12 cellular contexts compared by ENCODE assay signal in genomic region chr12:113932411-113933196, GRCh38. TPM values are rescaled to one million over a fixed set of nuclear protein-coding genes. Genes with fewer than 3 reads are reported as not detected.
DNase-seq lines count a peak whose midpoint lies in the region; FAIRE-seq and TF ChIP-seq lines count a peak whose summit lies in the region.
"Had no signal": no experiment of that assay in that cellular context is flagged by ENCODE, and none has a peak within 500 bp of the region (broad histone marks: within the 10 kb centered on the region; RNA-seq: fewer than 3 reads in every experiment).

No MANE protein-coding gene starts in this region.

- intact Hi-C loops in left ventricle myocardium inferior (cut with micrococcal nuclease) = no loop called here
- intact Hi-C loops in ovary (cut with DNase I) = no loop called here

- no peaks in the 10 kb centered on the region for H3F3A ChIP-seq in GM23248 (ENCODE audit: insufficient read depth)

- no peak for FAIRE-seq in GM12892 (lab: Jason Lieb, UNC)

- no peaks in the 10 kb centered on the region for H3K27me3 Mint-ChIP-seq in type B pancreatic cell
- H3K27me3 Mint-ChIP-seq: stimulated activated naive CD8-positive, alpha-beta T cell treated with anti-CD3 and anti-CD28 coated beads, Interleukin-15, Interleukin-2, amounts not matched to agents 100 ng/mL and 50 ng/mL, for 24 hours had no signal

- H2AFZ ChIP-seq in GM23248 = no peak overlapping the region

- no peak overlapping the region for H3K27ac ChIP-seq in GM23248
- H3K27ac ChIP-seq in left ventricle myocardium inferior (replicated peaks) = peak overlapping the region; percentile 41
- peak overlapping the region; percentile 49 to 82 for H3K27ac ChIP-seq in ovary
- H3K27ac ChIP-seq: epithelial cell of prostate had no signal

- H3K36me3 Mint-ChIP-seq in type B pancreatic cell = peaks cover 14% of the 10 kb centered on the region

- H3K4me3 Mint-ChIP-seq in type B pancreatic cell = no peak overlapping the region
- H3K4me3 Mint-ChIP-seq: stimulated activated naive CD8-positive, alpha-beta T cell treated with anti-CD3 and anti-CD28 coated beads, Interleukin-15, Interleukin-2, amounts not matched to agents 100 ng/mL and 50 ng/mL, for 24 hours had no signal

- H3K4me3 ChIP-seq in GM23248 = no peak overlapping the region
- no peak overlapping the region for H3K4me3 ChIP-seq in left ventricle myocardium inferior
- no peak overlapping the region for H3K4me3 ChIP-seq in ovary

- H3K4me2 ChIP-seq in GM23248 (ENCODE audit: unreplicated experiment) = no peak overlapping the region
- H3K4me2 ChIP-seq: SK-N-SH had no signal

- H3K4me1 Mint-ChIP-seq in type B pancreatic cell (ENCODE audit: unreplicated experiment) = no peaks in the 10 kb centered on the region

- H3K9me3 ChIP-seq in GM23248 (ENCODE audit: low read depth) (no peaks in the 10 kb centered on the region), left ventricle myocardium inferior (replicated peaks) (no peaks in the 10 kb centered on the region), ovary (no peaks in the 10 kb centered on the region)
- H3K9me3 ChIP-seq: SK-N-SH had no signal

- H3K9me2 ChIP-seq in GM23248 (ENCODE audit: insufficient read depth) = no peaks in the 10 kb centered on the region
- H3K9me2 ChIP-seq: SK-N-SH had no signal

- H3K36me3 ChIP-seq in GM23248 (ENCODE audit: low read depth) (no peaks in the 10 kb centered on the region), left ventricle myocardium inferior (peaks cover 58% of the 10 kb centered on the region), ovary (no peaks in the 10 kb centered on the region)

- no peaks in the 10 kb centered on the region for H3K27me3 ChIP-seq in GM23248 (replicated peaks; ENCODE audit: insufficient read depth)
- H3K27me3 ChIP-seq in left ventricle myocardium inferior (ENCODE audit: low read depth) = no peaks in the 10 kb centered on the region
- H3K27me3 ChIP-seq in ovary = no peaks in the 10 kb centered on the region

- no peaks in the 10 kb centered on the region for H4K20me1 ChIP-seq in GM23248 (ENCODE audit: insufficient read depth)

- DNase-seq in GM23248 (peak; percentile 14), anterior cingulate cortex (lab: John Stamatoyannopoulos, UW) (peak in 52 of 58 donors; percentile 6 to 90 (median 64)), left ventricle myocardium inferior (no peak), ovary (peak; percentile 64 to 83 (median 70)), type B pancreatic cell (ENCODE audit: extremely low spot score, unreplicated experiment) (no peak), NCI-H187 (lab: John Stamatoyannopoulos, UW) (no peak), foreskin melanocyte (no peak), GM12892 (ENCODE audit: insufficient read length) (no peak)
- DNase-seq: NCI-H1092 treated with DMSO at 0.1 percent for 48 hours, SK-N-SH had no signal

- H3K4me1 ChIP-seq in GM23248 (ENCODE audit: insufficient read depth) (peaks cover 7% of the 10 kb centered on the region; the same call in 1 of the 2 replicates), left ventricle myocardium inferior (no peaks in the 10 kb centered on the region), ovary (ENCODE audit: insufficient read depth) (peaks cover 12% of the 10 kb centered on the region)

- 69 to 71% methylated on average over 13 to 14 of the region's 14 CpGs for WGBS in GM23248 (ENCODE audit: low coverage in 1 of 2, low lambda C conversion rate in 2 of 2, missing lambda C conversion rate in 2 of 2), 2 experiments
- WGBS in ovary, 3 donors = 19 to 25% (median 22%) methylated on average over 14 of the region's 14 CpGs

- TF ChIP-seq POLR2A in ovary (IDR thresholded peaks at IDR 0.05) = no peak
- TF ChIP-seq POLR2A in GM12892 (IDR thresholded peaks at IDR 0.05; ENCODE audit: low read depth, low read length) = no peak

- TF ChIP-seq CTCF in left ventricle myocardium inferior (IDR thresholded peaks at IDR 0.05; ENCODE audit: borderline replicate concordance) (no peak), ovary (IDR thresholded peaks at IDR 0.05) (no peak), type B pancreatic cell (conservative IDR thresholded peaks at IDR 0.05) (no peak)

- H3K79me2 ChIP-seq in GM23248 (ENCODE audit: insufficient read depth) = no peaks in the 10 kb centered on the region

- in situ Hi-C loops in GM23248 (cut with MboI) = no loop called here

- no peak for TF ChIP-seq EP300 in ovary (IDR thresholded peaks at IDR 0.05)

- no peak overlapping the region for H3K9ac ChIP-seq in GM23248
- H3K9ac ChIP-seq: SK-N-SH had no signal

- H3K27ac Mint-ChIP-seq in type B pancreatic cell = no peak overlapping the region
- H3K27ac Mint-ChIP-seq: stimulated activated naive CD8-positive, alpha-beta T cell treated with anti-CD3 and anti-CD28 coated beads, Interleukin-15, Interleukin-2, amounts not matched to agents 100 ng/mL and 50 ng/mL, for 24 hours had no signal

- H3K9me3 Mint-ChIP-seq in type B pancreatic cell = no peaks in the 10 kb centered on the region
- H3K9me3 Mint-ChIP-seq: stimulated activated naive CD8-positive, alpha-beta T cell treated with anti-CD3 and anti-CD28 coated beads, Interleukin-15, Interleukin-2, amounts not matched to agents 100 ng/mL and 50 ng/mL, for 24 hours had no signal

RNA-seq across cellular contexts. Expression of gene RBM19, which starts 33.5 kb away (rescaled TPM):
- 13.3 and 17.1 TPM in 2 replicates for total RNA-seq in GM23248 (2014; rRNA removed; shearing (Covaris generic))
- polyA plus RNA-seq in GM23248 (2016; fragmentation: Nextera tagmentation; extraction: Ambion mirVana) (13.4 and 14.8 TPM in 2 replicates), ovary (10 to 100 TPM; 11.6 to 17.3 TPM)
- total RNA-seq in left ventricle myocardium inferior (18.9 TPM), ovary (10 to 100 TPM; 23.3 to 44.0 (median 34.0) TPM), type B pancreatic cell (ENCODE audit: low replicate concordance) (32.4 and 37.8 TPM in 2 replicates)
- 19.3 TPM for polyA plus RNA-seq in GM12892 (2012; ENCODE audit: missing spikeins)

Comparison
In these comparisons a context has a peak if more than half of its experiments do, and no peak if none do; other contexts are left out.
1. DNase-seq: peak in GM23248 (single experiment), anterior cingulate cortex (52 of 58) and ovary (5 of 5); none in left ventricle myocardium inferior (single experiment), type B pancreatic cell (single experiment), NCI-H187 (0 of 2), foreskin melanocyte (single experiment) and GM12892 (single experiment).